In genomic region chr7:25148772-25149575, GRCh38 we compare ENCODE assay signal across 1 cellular context.
TF ChIP-seq lines count a peak whose summit lies in the region.

No MANE protein-coding gene starts in this region.

TF ChIP-seq in SK-N-SH treated with all-trans-retinoic acid at 6 μM for 48 hours, 23 proteins besides CTCF, POLR2A, EP300 and RAD21 (continued from another document):
- no peak for TF ChIP-seq CSRNP3 (CRISPR knock-in tag; IDR thresholded peaks at IDR 0.05)
